25 cellular contexts compared by ENCODE assay signal in the genomic region with DNA sequence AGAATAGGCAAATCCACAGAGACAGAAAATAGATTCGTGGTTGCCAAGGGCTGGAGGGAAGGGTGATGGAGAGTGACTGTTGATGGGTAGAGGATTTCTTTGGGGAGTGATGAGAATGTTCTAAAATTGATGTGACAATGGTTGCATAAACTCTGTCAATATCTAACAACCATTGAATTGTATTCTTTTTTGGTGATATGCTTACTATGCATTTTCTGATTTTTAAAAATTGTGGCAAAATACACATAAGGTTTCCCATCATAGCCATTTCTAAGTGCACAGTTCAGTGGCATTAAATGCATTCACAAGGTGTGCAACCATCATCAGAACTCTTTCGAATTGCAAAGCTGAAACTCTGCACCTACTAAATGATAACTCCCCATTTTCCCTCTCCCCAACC. TPM values are rescaled to one million over a fixed set of nuclear protein-coding genes. Genes with fewer than 3 reads are reported as not detected.
DNase-seq lines count a peak whose midpoint lies in the region; ATAC-seq, FAIRE-seq and TF ChIP-seq lines count a peak whose summit lies in the region.
"Had no signal": no experiment of that assay in that cellular context is flagged by ENCODE, and none has a peak within 500 bp of the region (broad histone marks: within the 10 kb centered on the region; RNA-seq: fewer than 3 reads in every experiment).

No MANE protein-coding gene starts in this region.

- 97% methylated on average over 2 of the region's 2 CpGs for WGBS in HepG2 (ENCODE audit: low lambda C conversion rate)
- WGBS in right lobe of liver (ENCODE audit: insufficient coverage, low coverage, low lambda C conversion rate, missing lambda C conversion rate), result 85% methylated on average over 2 of the region's 2 CpGs
- WGBS in K562 (ENCODE audit: insufficient coverage, low coverage, missing lambda C conversion rate), result 3% methylated on average over 2 of the region's 2 CpGs

- no TSS peak for BruUV-seq in HepG2 (replicated peaks; lab: Mats Ljungman, UMichigan)
- no TSS peak for BruUV-seq in K562 (replicated peaks; lab: Mats Ljungman, UMichigan)

- H3K4me3 ChIP-seq in HepG2 (replicated peaks in 1 of 3; ENCODE audit: insufficient read depth in 1 of 3, low read depth in 2 of 3, low read length in 3 of 3) (no peak overlapping the region), right lobe of liver (no peak overlapping the region), K562 (no peak overlapping the region)
- H3K4me3 ChIP-seq: BLaER1, GM12878 had no signal

- intact Hi-C loops in HepG2 (cut with micrococcal nuclease; ENCODE audit: unreplicated experiment) (no loop called here), right lobe of liver (cut with DNase I) (no loop called here), K562 (cut with micrococcal nuclease) (no loop called here), CD14-positive monocyte (cut with micrococcal nuclease) (no loop called here)

- peaks cover 17 to 19% of the 10 kb centered on the region in 2 donors for H3K36me3 Mint-ChIP-seq in CD14-positive monocyte

- DNase-seq in HepG2 (ENCODE audit: low spot score) (no peak), right lobe of liver (no peak), K562 (ENCODE audit: extremely low read depth in 1 of 4, low spot score in 3 of 4) (no peak), CD14-positive monocyte (ENCODE audit: low spot score) (no peak)
- DNase-seq: ACHN; BE2C; C1 segment of cervical spinal cord; Caco-2; Calu3; CD4-positive, alpha-beta T cell; CD8-positive, alpha-beta T cell; DMS153; DMS53; DMS79; DND-41; EL; GDM1 had no signal

- TF ChIP-seq EP300 in HepG2 (IDR thresholded peaks at IDR 0.05; ENCODE audit: low read depth in 2 of 2, low read length in 2 of 2), result no peak
- TF ChIP-seq EP300 in HepG2 (CRISPR knock-in tag; IDR thresholded peaks at IDR 0.05; ENCODE audit: borderline replicate concordance), result no peak
- TF ChIP-seq EP300 in K562 (IDR thresholded peaks at IDR 0.05; ENCODE audit: low read length), result no peak

- peaks cover 0 to 1% (median 0%) of the 10 kb centered on the region in 3 donors for H3K27me3 Mint-ChIP-seq in CD14-positive monocyte (ENCODE audit: low read depth in 3 of 3)
- H3K27me3 Mint-ChIP-seq: CD4-positive, alpha-beta T cell had no signal

- H3K27ac ChIP-seq in HepG2 (ENCODE audit: extremely low read length, insufficient read depth, low read length), result no peak overlapping the region
- H3K27ac ChIP-seq in right lobe of liver, result no peak overlapping the region
- no peak overlapping the region for H3K27ac ChIP-seq in K562 (ENCODE audit: extremely low read depth, low read depth, low read length)
- H3K27ac ChIP-seq: 22Rv1, BLaER1 had no signal

- H3K4me1 Mint-ChIP-seq in CD14-positive monocyte, result peaks cover 1% of the 10 kb centered on the region

- POLR2A ChIA-PET in HepG2 (lab: Yijun Ruan, JAX) (no interaction called here), K562 (lab: Yijun Ruan, JAX) (no interaction called here)

- no peaks in the 10 kb centered on the region; a peak in 1 of 5 replicates for H3K27me3 ChIP-seq in HepG2 (ENCODE audit: control insufficient read depth in 1 of 2, insufficient read depth in 2 of 2, low read length in 2 of 2)
- H3K27me3 ChIP-seq in right lobe of liver, result no peaks in the 10 kb centered on the region
- no peaks in the 10 kb centered on the region for H3K27me3 ChIP-seq in K562 (ENCODE audit: control insufficient read depth in 2 of 2, insufficient read depth in 2 of 2, low read length in 2 of 2)
- H3K27me3 ChIP-seq: BE2C, BLaER1 had no signal

- H3K9me3 Mint-ChIP-seq in CD14-positive monocyte, result peaks cover 0 to 9% (median 2%) of the 10 kb centered on the region in 7 donors

- H4K20me1 ChIP-seq in HepG2 (ENCODE audit: insufficient read depth, low read length) (no peaks in the 10 kb centered on the region), K562 (replicated peaks; ENCODE audit: control insufficient read depth, insufficient read depth, low read length) (no peaks in the 10 kb centered on the region)
- H4K20me1 ChIP-seq: BLaER1 had no signal

- TF ChIP-seq CTCF in HepG2 (CRISPR knock-in tag; IDR thresholded peaks at IDR 0.05) (no peak), right lobe of liver (IDR thresholded peaks at IDR 0.05) (no peak), K562 (IDR thresholded peaks at IDR 0.05 in 2 of 3, conservative IDR thresholded peaks at IDR 0.05 in 1 of 3; ENCODE audit: insufficient read depth in 2 of 3, low read depth in 1 of 3, low read length in 3 of 3) (no peak), CD14-positive monocyte (IDR thresholded peaks at IDR 0.05) (no peak)

- no peak overlapping the region for H2AFZ ChIP-seq in HepG2 (ENCODE audit: low read length)
- no peak overlapping the region for H2AFZ ChIP-seq in K562 (ENCODE audit: low read depth, low read length)

- CTCF ChIA-PET in HepG2 (lab: Yijun Ruan, JAX; ENCODE audit: low intra/inter-chr PET ratio, low total read pairs) (no interaction called here), K562 (lab: Yijun Ruan, JAX; ENCODE audit: low intra/inter-chr PET ratio) (no interaction called here)

- ATAC-seq in HepG2 (no peak), right lobe of liver (no peak), K562 (no peak), HG03520 (IDR thresholded peaks at IDR 0.05; ENCODE audit: unreplicated experiment) (no peak)
- ATAC-seq: CD8-positive, alpha-beta T cell; GM12878 had no signal

- H3K9ac ChIP-seq in HepG2 (ENCODE audit: insufficient read depth, low read depth, low read length) (no peak overlapping the region), K562 (ENCODE audit: insufficient read depth in 1 of 2, low read depth in 2 of 2, low read length in 2 of 2) (no peak overlapping the region)
- H3K9ac ChIP-seq: BLaER1 had no signal

- H3K4me2 ChIP-seq in HepG2 (ENCODE audit: low read depth, low read length) (no peak overlapping the region), K562 (ENCODE audit: insufficient read depth, low read length) (no peak overlapping the region)
- H3K4me2 ChIP-seq: BLaER1 had no signal

- TF ChIP-seq POLR2A in HepG2 (IDR thresholded peaks at IDR 0.05; ENCODE audit: insufficient read depth in 1 of 2, low read depth in 2 of 2, low read length in 2 of 2) (no peak), right lobe of liver (IDR thresholded peaks at IDR 0.05) (no peak), K562 (conservative IDR thresholded peaks at IDR 0.05) (no peak)

- H3K9me1 ChIP-seq in K562 (ENCODE audit: control insufficient read depth, insufficient read depth, low read length), result no peaks in the 10 kb centered on the region

- no peak overlapping the region for H3K4me3 Mint-ChIP-seq in CD14-positive monocyte
- H3K4me3 Mint-ChIP-seq: CD4-positive, alpha-beta T cell; CD8-positive, alpha-beta T cell had no signal

- H3K4me1 ChIP-seq in HepG2 (ENCODE audit: insufficient read depth, low read length) (no peaks in the 10 kb centered on the region), right lobe of liver (no peaks in the 10 kb centered on the region), K562 (replicated peaks in 1 of 2; ENCODE audit: control insufficient read depth in 2 of 2, insufficient read depth in 2 of 2, low read length in 2 of 2) (no peaks in the 10 kb centered on the region)
- H3K4me1 ChIP-seq: BE2C, BLaER1, Caco-2 had no signal

- H3K36me3 ChIP-seq in HepG2 (replicated peaks in 1 of 2; ENCODE audit: control insufficient read depth in 1 of 2, insufficient read depth in 2 of 2, low read length in 2 of 2) (peaks cover 10 to 32% of the 10 kb centered on the region in 2 experiments), right lobe of liver (peaks cover 0 to 56% (median 20%) of the 10 kb centered on the region in 4 donors), K562 (ENCODE audit: control insufficient read depth, insufficient read depth, low read length) (no peaks in the 10 kb centered on the region)
- H3K36me3 ChIP-seq: BE2C, BLaER1 had no signal

- in situ Hi-C loops in HepG2 (cut with HindIII; ENCODE audit: extremely low pct_ligation_motif_present, low pct_unique_long_range_greater_than_20kb), result no loop called here
- in situ Hi-C loops in K562 (cut with MboI), result no loop called here

- H3K27ac Mint-ChIP-seq in CD14-positive monocyte, result no peak overlapping the region
- H3K27ac Mint-ChIP-seq: CD4-positive, alpha-beta T cell; CD8-positive, alpha-beta T cell had no signal

- H3K9me3 ChIP-seq in HepG2 (ENCODE audit: low read length), result no peaks in the 10 kb centered on the region
- H3K9me3 ChIP-seq in right lobe of liver, result no peaks in the 10 kb centered on the region
- H3K9me3 ChIP-seq in K562 (replicated peaks; ENCODE audit: control insufficient read depth, insufficient read depth, low read depth, low read length), result no peaks in the 10 kb centered on the region
- H3K9me3 ChIP-seq: BE2C, BLaER1, Caco-2 had no signal

- FAIRE-seq in HepG2 (lab: Jason Lieb, UNC), result no peak
- FAIRE-seq in K562 (lab: Jason Lieb, UNC), result no peak
- FAIRE-seq: D721Med, GM12878, GM12892, GM18507 had no signal

- no peak for TF ChIP-seq RAD21 in HepG2 (CRISPR knock-in tag; IDR thresholded peaks at IDR 0.05)
- TF ChIP-seq RAD21 in K562 (CRISPR knock-in tag; conservative IDR thresholded peaks at IDR 0.05 in 1 of 2, IDR thresholded peaks at IDR 0.05 in 1 of 2), result no peak

- H3K79me2 ChIP-seq in HepG2 (ENCODE audit: insufficient read depth, low read length), result no peaks in the 10 kb centered on the region
- H3K79me2 ChIP-seq in K562 (ENCODE audit: control insufficient read depth, insufficient read depth, low read length), result no peaks in the 10 kb centered on the region

RNA-seq across cellular contexts. Expression of a gene that starts 44.2 kb away (rescaled TPM):
- total RNA-seq in HepG2 (2016; rRNA removed; fragmentation: Illumina TruSeq; extraction: Trizol), result 2.4 and 3.4 TPM in 2 replicates
- total RNA-seq in HepG2 (2016; cell fraction: cytosol; rRNA removed; fragmentation: Illumina TruSeq; extraction: Trizol; ENCODE audit: low read depth), result 0.30 and 0.35 TPM in 2 replicates
- total RNA-seq in HepG2 (2016; cell fraction: insoluble cytoplasmic fraction; rRNA removed; fragmentation: Illumina TruSeq; extraction: Trizol), result 2.2 and 2.8 TPM in 2 replicates
- total RNA-seq in HepG2 (2016; cell fraction: membrane; rRNA removed; fragmentation: Illumina TruSeq; extraction: Trizol), result 1.4 and 1.5 TPM in 2 replicates
- 2.1 and 2.3 TPM in 2 replicates for total RNA-seq in HepG2 (2016; cell fraction: nucleus; rRNA removed; fragmentation: Illumina TruSeq; extraction: Trizol)
- 0.63 and 0.79 TPM in 2 replicates for polyA plus RNA-seq in HepG2 (2011; rRNA removed)
- 0.55 and 0.58 TPM in 2 replicates for polyA plus RNA-seq in HepG2 (2011; cell fraction: cytosol; rRNA removed)
- 0.38 and 0.43 TPM in 2 replicates for polyA plus RNA-seq in HepG2 (2011; cell fraction: nucleus; rRNA removed)
- polyA plus RNA-seq in HepG2 (2012), result 0.31 and 0.35 TPM in 2 replicates
- polyA plus RNA-seq in HepG2 (2016; cell fraction: cytosol; fragmentation: Illumina TruSeq; extraction: Trizol; ENCODE audit: low read depth), result 0.15 and 0.18 TPM in 2 replicates
- polyA plus RNA-seq in HepG2 (2016; cell fraction: insoluble cytoplasmic fraction; fragmentation: Illumina TruSeq; extraction: Trizol; ENCODE audit: low read depth), result 2.2 and 2.5 TPM in 2 replicates
- polyA plus RNA-seq in HepG2 (2016; cell fraction: membrane; fragmentation: Illumina TruSeq; extraction: Trizol; ENCODE audit: low read depth), result 0.65 and 0.73 TPM in 2 replicates
- 2.1 TPM in 2 replicates for polyA plus RNA-seq in HepG2 (2016; cell fraction: nucleus; fragmentation: Illumina TruSeq; extraction: Trizol; ENCODE audit: insufficient read depth, low read depth)
- polyA minus RNA-seq in HepG2 (2011; rRNA and poly(A)+ RNA removed; ENCODE audit: low replicate concordance), result 3.4 TPM in 1 of 2 replicates, not detected in the other
- 1.4 and 1.9 TPM in 2 replicates for polyA minus RNA-seq in HepG2 (2011; cell fraction: cytosol; rRNA and poly(A)+ RNA removed)
- polyA minus RNA-seq in HepG2 (2011; cell fraction: nucleus; rRNA and poly(A)+ RNA removed), result 1.0 and 1.2 TPM in 2 replicates
- under 1 TPM; 0.06 to 0.69 (median 0.30) TPM for total RNA-seq in right lobe of liver
- total RNA-seq in K562 (2011; cell fraction: chromatin; rRNA removed; ENCODE audit: low replicate concordance), result 0.09 and 0.14 TPM in 2 replicates
- total RNA-seq in K562 (2011; cell fraction: nucleolus; rRNA removed), result 0.17 TPM in 1 of 2 replicates, not detected in the other
- 0.07 and 0.08 TPM in 2 replicates for total RNA-seq in K562 (2011; cell fraction: nucleoplasm; rRNA removed)
- not detected in 2 replicates for total RNA-seq in K562 (2014; rRNA removed)
- not detected in 2 replicates for total RNA-seq in K562 (2014; rRNA removed; fragmentation: Illumina TruSeq; extraction: Trizol)
- total RNA-seq in K562 (2015; rRNA removed; fragmentation: Illumina TruSeq; extraction: Trizol), result 0.04 TPM in 1 of 2 replicates, not detected in the other
- total RNA-seq in K562 (2021), result 0.04 TPM in 1 of 2 replicates, not detected in the other
- polyA plus RNA-seq in K562 (2011; rRNA removed), result 0.01 and 0.03 TPM in 2 replicates
- 0.03 TPM in 1 of 2 replicates, not detected in the other for polyA plus RNA-seq in K562 (2011; cell fraction: cytosol; rRNA removed)
- 0.04 TPM in 1 of 2 replicates, not detected in the other for polyA plus RNA-seq in K562 (2011; cell fraction: nucleus; rRNA removed)
- 0.01 TPM in 1 of 2 replicates, not detected in the other for polyA plus RNA-seq in K562 (2012)
- 0.01 TPM in 1 of 2 replicates, not detected in the other for polyA plus RNA-seq in K562 (2014; fragmentation: Illumina TruSeq; extraction: Trizol)
- polyA plus RNA-seq in K562 (2014; fragmentation: Nextera tagmentation; extraction: Ambion mirVana), result not detected
- polyA plus RNA-seq in K562 (2014; rRNA removed), result not detected in 2 replicates
- polyA minus RNA-seq in K562 (2011; rRNA and poly(A)+ RNA removed), result 0.07 TPM in 1 of 2 replicates, not detected in the other
- not detected in 2 replicates for polyA minus RNA-seq in K562 (2011; cell fraction: cytosol; rRNA and poly(A)+ RNA removed)
- not detected in 2 replicates for polyA minus RNA-seq in K562 (2011; cell fraction: nucleus; rRNA and poly(A)+ RNA removed)
- polyA plus RNA-seq in CD14-positive monocyte, result under 1 TPM in 1 of 2 donors, not detected in 1; 0.08 TPM
- total RNA-seq: CD4-positive, alpha-beta T cell; CD8-positive, alpha-beta T cell; G401 had no signal

RNA-seq across cellular contexts. Expression of a gene that starts 56.8 kb away (rescaled TPM):
- total RNA-seq in HepG2 (2016; rRNA removed; fragmentation: Illumina TruSeq; extraction: Trizol) (38.9 and 59.1 TPM in 2 replicates), right lobe of liver (100 to 1,000 TPM; 138 to 322 (median 216) TPM), K562 (2014; rRNA removed) (3.8 and 5.4 TPM in 2 replicates), K562 (2014; rRNA removed; fragmentation: Illumina TruSeq; extraction: Trizol) (4.4 and 4.7 TPM in 2 replicates), K562 (2015; rRNA removed; fragmentation: Illumina TruSeq; extraction: Trizol) (2.9 and 3.6 TPM in 2 replicates), K562 (2021) (5.5 and 6.1 TPM in 2 replicates)
- total RNA-seq in HepG2 (2016; cell fraction: cytosol; rRNA removed; fragmentation: Illumina TruSeq; extraction: Trizol; ENCODE audit: low read depth), result 3.7 and 5.5 TPM in 2 replicates
- total RNA-seq in HepG2 (2016; cell fraction: insoluble cytoplasmic fraction; rRNA removed; fragmentation: Illumina TruSeq; extraction: Trizol), result 40.5 and 57.0 TPM in 2 replicates
- total RNA-seq in HepG2 (2016; cell fraction: membrane; rRNA removed; fragmentation: Illumina TruSeq; extraction: Trizol), result 9.7 and 12.0 TPM in 2 replicates
- total RNA-seq in HepG2 (2016; cell fraction: nucleus; rRNA removed; fragmentation: Illumina TruSeq; extraction: Trizol), result 34.2 and 38.8 TPM in 2 replicates
- polyA plus RNA-seq in HepG2 (2011; rRNA removed) (14.1 and 14.5 TPM in 2 replicates), K562 (2011; rRNA removed) (5.9 and 6.4 TPM in 2 replicates), K562 (2014; fragmentation: Illumina TruSeq; extraction: Trizol) (4.3 and 4.8 TPM in 2 replicates), K562 (2014; fragmentation: Nextera tagmentation; extraction: Ambion mirVana) (1 to 10 TPM; 4.1 to 5.5 TPM), K562 (2014; rRNA removed) (4.9 and 6.1 TPM in 2 replicates), CD14-positive monocyte (1 to 10 TPM; 1.1 to 1.5 TPM)
- polyA plus RNA-seq in HepG2 (2011; cell fraction: cytosol; rRNA removed), result 10.6 and 13.3 TPM in 2 replicates
- 3.9 and 6.8 TPM in 2 replicates for polyA plus RNA-seq in HepG2 (2011; cell fraction: nucleus; rRNA removed)
- 17.8 and 33.4 TPM in 2 replicates for polyA plus RNA-seq in HepG2 (2012)
- 1.9 and 2.0 TPM in 2 replicates for polyA plus RNA-seq in HepG2 (2016; cell fraction: cytosol; fragmentation: Illumina TruSeq; extraction: Trizol; ENCODE audit: low read depth)
- 46.6 and 47.5 TPM in 2 replicates for polyA plus RNA-seq in HepG2 (2016; cell fraction: insoluble cytoplasmic fraction; fragmentation: Illumina TruSeq; extraction: Trizol; ENCODE audit: low read depth)
- polyA plus RNA-seq in HepG2 (2016; cell fraction: membrane; fragmentation: Illumina TruSeq; extraction: Trizol; ENCODE audit: low read depth), result 4.9 and 6.1 TPM in 2 replicates
- 22.4 and 23.4 TPM in 2 replicates for polyA plus RNA-seq in HepG2 (2016; cell fraction: nucleus; fragmentation: Illumina TruSeq; extraction: Trizol; ENCODE audit: insufficient read depth, low read depth)
- polyA minus RNA-seq in HepG2 (2011; rRNA and poly(A)+ RNA removed; ENCODE audit: low replicate concordance), result 5.1 and 33.8 TPM in 2 replicates
- 25.6 and 27.5 TPM in 2 replicates for polyA minus RNA-seq in HepG2 (2011; cell fraction: cytosol; rRNA and poly(A)+ RNA removed)
- polyA minus RNA-seq in HepG2 (2011; cell fraction: nucleus; rRNA and poly(A)+ RNA removed), result 51.2 and 66.1 TPM in 2 replicates
- 6.6 and 16.1 TPM in 2 replicates for total RNA-seq in K562 (2011; cell fraction: chromatin; rRNA removed; ENCODE audit: low replicate concordance)
- 3.9 and 4.3 TPM in 2 replicates for total RNA-seq in K562 (2011; cell fraction: nucleolus; rRNA removed)
- 5.9 and 9.0 TPM in 2 replicates for total RNA-seq in K562 (2011; cell fraction: nucleoplasm; rRNA removed)
- polyA plus RNA-seq in K562 (2011; cell fraction: cytosol; rRNA removed), result 1.8 and 4.2 TPM in 2 replicates
- 3.4 and 3.6 TPM in 2 replicates for polyA plus RNA-seq in K562 (2011; cell fraction: nucleus; rRNA removed)
- polyA plus RNA-seq in K562 (2012), result 4.7 and 5.2 TPM in 2 replicates
- 9.9 and 18.0 TPM in 2 replicates for polyA minus RNA-seq in K562 (2011; rRNA and poly(A)+ RNA removed)
- polyA minus RNA-seq in K562 (2011; cell fraction: cytosol; rRNA and poly(A)+ RNA removed), result 5.8 and 7.4 TPM in 2 replicates
- polyA minus RNA-seq in K562 (2011; cell fraction: nucleus; rRNA and poly(A)+ RNA removed), result 8.2 and 12.9 TPM in 2 replicates
